1 cellular context compared by ENCODE assay signal in the genomic region with DNA sequence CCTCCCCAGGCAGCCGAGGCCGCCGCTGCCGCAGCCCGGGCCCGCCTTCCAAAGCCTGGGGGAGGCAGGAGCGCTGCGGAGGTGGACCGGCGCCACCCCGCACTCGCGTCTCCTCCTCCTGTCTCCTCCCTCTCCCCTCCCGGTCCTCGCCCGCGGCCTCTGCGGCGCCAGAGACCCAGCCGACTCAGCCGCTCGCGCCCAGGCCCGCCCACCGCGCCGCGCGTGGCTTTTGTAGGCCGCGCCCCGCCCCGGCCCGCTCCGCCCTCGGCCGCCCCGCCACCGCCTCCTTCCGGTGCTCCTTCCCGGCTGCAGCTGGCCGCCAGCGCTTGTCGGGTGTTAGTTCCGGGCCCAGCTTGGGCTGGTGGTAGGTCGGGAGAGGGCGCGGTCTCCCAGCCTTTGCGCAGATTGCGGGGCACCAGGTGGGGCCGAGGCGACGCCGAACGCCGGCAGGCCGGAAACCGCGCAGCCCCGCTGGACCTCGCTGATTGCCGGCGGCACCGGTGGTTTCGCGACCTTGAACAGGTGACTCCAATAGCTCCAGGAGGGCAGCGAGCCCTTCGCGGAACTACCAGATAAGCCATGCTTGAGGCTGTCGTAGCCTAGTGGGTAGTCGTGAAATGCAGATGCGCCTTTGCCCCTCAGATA.
A peak's percentile ranks its signal among the peaks of the same experiment; 100 is the strongest.
TF ChIP-seq lines count a peak whose summit lies in the region.

CAPRIN2 (minus strand) TSS at position 202 of the 645 bp plus-strand sequence. CDS start 1,431 bp downstream, outside the sequence.

TF ChIP-seq in HepG2, 621 proteins besides CTCF, POLR2A, EP300 and RAD21 (continued from another document and continues in another):
- 0 out of 2 replicates have a peak, but pooled peaks have one; percentile 26 for TF ChIP-seq ZNF224 (CRISPR knock-in tag; IDR thresholded peaks at IDR 0.05)
- TF ChIP-seq, protein P1, sequence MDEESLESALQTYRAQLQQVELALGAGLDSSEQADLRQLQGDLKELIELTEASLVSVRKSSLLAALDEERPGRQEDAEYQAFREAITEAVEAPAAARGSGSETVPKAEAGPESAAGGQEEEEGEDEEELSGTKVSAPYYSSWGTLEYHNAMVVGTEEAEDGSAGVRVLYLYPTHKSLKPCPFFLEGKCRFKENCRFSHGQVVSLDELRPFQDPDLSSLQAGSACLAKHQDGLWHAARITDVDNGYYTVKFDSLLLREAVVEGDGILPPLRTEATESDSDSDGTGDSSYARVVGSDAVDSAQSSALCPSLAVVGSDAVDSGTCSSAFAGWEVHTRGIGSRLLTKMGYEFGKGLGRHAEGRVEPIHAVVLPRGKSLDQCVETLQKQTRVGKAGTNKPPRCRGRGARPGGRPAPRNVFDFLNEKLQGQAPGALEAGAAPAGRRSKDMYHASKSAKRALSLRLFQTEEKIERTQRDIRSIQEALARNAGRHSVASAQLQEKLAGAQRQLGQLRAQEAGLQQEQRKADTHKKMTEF (CRISPR knock-in tag; IDR thresholded peaks at IDR 0.05), result peak; percentile 90
- no peak for TF ChIP-seq ZUFSP (CRISPR knock-in tag; IDR thresholded peaks at IDR 0.05; ENCODE audit: borderline replicate concordance)
- peak; percentile 76; the same call in 1 of the 2 replicates for TF ChIP-seq HOMEZ (CRISPR knock-in tag; IDR thresholded peaks at IDR 0.05; ENCODE audit: low read depth)
- TF ChIP-seq, protein P2, sequence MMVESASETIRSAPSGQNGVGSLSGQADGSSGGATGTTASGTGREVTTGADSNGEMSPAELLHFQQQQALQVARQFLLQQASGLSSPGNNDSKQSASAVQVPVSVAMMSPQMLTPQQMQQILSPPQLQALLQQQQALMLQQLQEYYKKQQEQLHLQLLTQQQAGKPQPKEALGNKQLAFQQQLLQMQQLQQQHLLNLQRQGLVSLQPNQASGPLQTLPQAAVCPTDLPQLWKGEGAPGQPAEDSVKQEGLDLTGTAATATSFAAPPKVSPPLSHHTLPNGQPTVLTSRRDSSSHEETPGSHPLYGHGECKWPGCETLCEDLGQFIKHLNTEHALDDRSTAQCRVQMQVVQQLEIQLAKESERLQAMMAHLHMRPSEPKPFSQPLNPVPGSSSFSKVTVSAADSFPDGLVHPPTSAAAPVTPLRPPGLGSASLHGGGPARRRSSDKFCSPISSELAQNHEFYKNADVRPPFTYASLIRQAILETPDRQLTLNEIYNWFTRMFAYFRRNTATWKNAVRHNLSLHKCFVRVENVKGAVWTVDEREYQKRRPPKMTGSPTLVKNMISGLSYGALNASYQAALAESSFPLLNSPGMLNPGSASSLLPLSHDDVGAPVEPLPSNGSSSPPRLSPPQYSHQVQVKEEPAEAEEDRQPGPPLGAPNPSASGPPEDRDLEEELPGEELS (CRISPR knock-in tag; IDR thresholded peaks at IDR 0.05), result no peak; the same call in 1 of the 2 replicates
- TF ChIP-seq ATF4 (CRISPR knock-in tag; IDR thresholded peaks at IDR 0.05), result peak in 1 of 2 experiments; percentile 56; a peak in 1 of 4 replicates
- TF ChIP-seq ZNF281 (CRISPR knock-in tag; IDR thresholded peaks at IDR 0.05; ENCODE audit: borderline replicate concordance), result peak; percentile 12; the same call in 1 of the 2 replicates
- no peak; the same call in 1 of the 2 replicates for TF ChIP-seq ZNF33B (CRISPR knock-in tag; IDR thresholded peaks at IDR 0.05)
- peak; percentile 40; the same call in 1 of the 2 replicates for TF ChIP-seq ZBTB38 (CRISPR knock-in tag; IDR thresholded peaks at IDR 0.05)
- peak; percentile 76 for TF ChIP-seq KDM2A (CRISPR knock-in tag; IDR thresholded peaks at IDR 0.05; ENCODE audit: borderline replicate concordance, low read depth)
- TF ChIP-seq ZNF530 (CRISPR knock-in tag; IDR thresholded peaks at IDR 0.05; ENCODE audit: low read depth), result no peak
- TF ChIP-seq, protein P3, sequence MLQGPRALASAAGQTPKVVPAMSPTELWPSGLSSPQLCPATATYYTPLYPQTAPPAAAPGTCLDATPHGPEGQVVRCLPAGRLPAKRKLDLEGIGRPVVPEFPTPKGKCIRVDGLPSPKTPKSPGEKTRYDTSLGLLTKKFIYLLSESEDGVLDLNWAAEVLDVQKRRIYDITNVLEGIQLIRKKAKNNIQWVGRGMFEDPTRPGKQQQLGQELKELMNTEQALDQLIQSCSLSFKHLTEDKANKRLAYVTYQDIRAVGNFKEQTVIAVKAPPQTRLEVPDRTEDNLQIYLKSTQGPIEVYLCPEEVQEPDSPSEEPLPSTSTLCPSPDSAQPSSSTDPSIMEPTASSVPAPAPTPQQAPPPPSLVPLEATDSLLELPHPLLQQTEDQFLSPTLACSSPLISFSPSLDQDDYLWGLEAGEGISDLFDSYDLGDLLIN (CRISPR knock-in tag; IDR thresholded peaks at IDR 0.05; ENCODE audit: borderline replicate concordance), result no peak
- peak; percentile 69; the same call in 1 of the 2 replicates for TF ChIP-seq SMYD3 (CRISPR knock-in tag; IDR thresholded peaks at IDR 0.05)
- no peak for TF ChIP-seq MIER2 (CRISPR knock-in tag; IDR thresholded peaks at IDR 0.05)
- TF ChIP-seq SRSF1 (optimal IDR thresholded peaks at IDR 0.05; ENCODE audit: low read depth, low read length), result peak; percentile 75
- TF ChIP-seq PHF8 (CRISPR knock-in tag; IDR thresholded peaks at IDR 0.05), result peak; percentile 58
- TF ChIP-seq ZNF567 (CRISPR knock-in tag; IDR thresholded peaks at IDR 0.05; ENCODE audit: borderline replicate concordance), result no peak
- no peak for TF ChIP-seq HHEX (CRISPR knock-in tag; IDR thresholded peaks at IDR 0.05)
- no peak for TF ChIP-seq ZNF557 (CRISPR knock-in tag; IDR thresholded peaks at IDR 0.05)
- TF ChIP-seq ASH2L (IDR thresholded peaks at IDR 0.05; ENCODE audit: insufficient read length, low read depth, low read length), result peak; percentile 69
- peak; percentile 100 for TF ChIP-seq NAIF1 (CRISPR knock-in tag; IDR thresholded peaks at IDR 0.05; ENCODE audit: borderline replicate concordance)
- TF ChIP-seq, protein P4, sequence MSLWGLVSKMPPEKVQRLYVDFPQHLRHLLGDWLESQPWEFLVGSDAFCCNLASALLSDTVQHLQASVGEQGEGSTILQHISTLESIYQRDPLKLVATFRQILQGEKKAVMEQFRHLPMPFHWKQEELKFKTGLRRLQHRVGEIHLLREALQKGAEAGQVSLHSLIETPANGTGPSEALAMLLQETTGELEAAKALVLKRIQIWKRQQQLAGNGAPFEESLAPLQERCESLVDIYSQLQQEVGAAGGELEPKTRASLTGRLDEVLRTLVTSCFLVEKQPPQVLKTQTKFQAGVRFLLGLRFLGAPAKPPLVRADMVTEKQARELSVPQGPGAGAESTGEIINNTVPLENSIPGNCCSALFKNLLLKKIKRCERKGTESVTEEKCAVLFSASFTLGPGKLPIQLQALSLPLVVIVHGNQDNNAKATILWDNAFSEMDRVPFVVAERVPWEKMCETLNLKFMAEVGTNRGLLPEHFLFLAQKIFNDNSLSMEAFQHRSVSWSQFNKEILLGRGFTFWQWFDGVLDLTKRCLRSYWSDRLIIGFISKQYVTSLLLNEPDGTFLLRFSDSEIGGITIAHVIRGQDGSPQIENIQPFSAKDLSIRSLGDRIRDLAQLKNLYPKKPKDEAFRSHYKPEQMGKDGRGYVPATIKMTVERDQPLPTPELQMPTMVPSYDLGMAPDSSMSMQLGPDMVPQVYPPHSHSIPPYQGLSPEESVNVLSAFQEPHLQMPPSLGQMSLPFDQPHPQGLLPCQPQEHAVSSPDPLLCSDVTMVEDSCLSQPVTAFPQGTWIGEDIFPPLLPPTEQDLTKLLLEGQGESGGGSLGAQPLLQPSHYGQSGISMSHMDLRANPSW (CRISPR knock-in tag; IDR thresholded peaks at IDR 0.05; ENCODE audit: borderline replicate concordance), result no peak
- no peak for TF ChIP-seq ZZZ3 (CRISPR knock-in tag; IDR thresholded peaks at IDR 0.05; ENCODE audit: borderline replicate concordance)
- no peak for TF ChIP-seq ETS1 (CRISPR knock-in tag; IDR thresholded peaks at IDR 0.05)
- TF ChIP-seq PATZ1 (CRISPR knock-in tag; IDR thresholded peaks at IDR 0.05), result peak; percentile 73
- no peak for TF ChIP-seq WIZ (CRISPR knock-in tag; IDR thresholded peaks at IDR 0.05)
- TF ChIP-seq ZBTB7B (CRISPR knock-in tag; IDR thresholded peaks at IDR 0.05), result peak; percentile 79; the same call in 1 of the 2 replicates
- peak; percentile 96 for TF ChIP-seq ZBTB34 (CRISPR knock-in tag; IDR thresholded peaks at IDR 0.05)
- peak; percentile 96 for TF ChIP-seq SAFB2 (CRISPR knock-in tag; IDR thresholded peaks at IDR 0.05; ENCODE audit: borderline replicate concordance, low read depth)
- no peak; the same call in 1 of the 2 replicates for TF ChIP-seq HCFC1 (IDR thresholded peaks at IDR 0.05; ENCODE audit: low read depth, low read length)
- TF ChIP-seq SAP130 (CRISPR knock-in tag; IDR thresholded peaks at IDR 0.05; ENCODE audit: low read depth), result peak; percentile 91
- no peak; the same call in 1 of the 2 replicates for TF ChIP-seq ZFP1 (CRISPR knock-in tag; IDR thresholded peaks at IDR 0.05)
- peak; percentile 44; the same call in 1 of the 2 replicates for TF ChIP-seq HNF4A (CRISPR knock-in tag; IDR thresholded peaks at IDR 0.05)
- TF ChIP-seq ZBTB7A (CRISPR knock-in tag; IDR thresholded peaks at IDR 0.05), result no peak
